Comparison of ENCODE assay signal across 11 cellular contexts in genomic region chr17:83082435-83082834, GRCh38. TPM values are rescaled to one million over a fixed set of nuclear protein-coding genes. Genes with fewer than 3 reads are reported as not detected.
DNase-seq lines count a peak whose midpoint lies in the region; ATAC-seq and TF ChIP-seq lines count a peak whose summit lies in the region.
"Had no signal": no experiment of that assay in that cellular context is flagged by ENCODE, and none has a peak within 500 bp of the region (broad histone marks: within the 10 kb centered on the region; RNA-seq: fewer than 3 reads in every experiment).

No MANE protein-coding gene starts in this region.

- no peaks in the 10 kb centered on the region for H3K9me3 ChIP-seq in heart right ventricle
- H3K9me3 ChIP-seq in right cardiac atrium (ENCODE audit: control insufficient read depth, low read length), result no peaks in the 10 kb centered on the region
- no peaks in the 10 kb centered on the region for H3K9me3 ChIP-seq in ascending aorta
- H3K9me3 ChIP-seq in muscle layer of duodenum (ENCODE audit: control insufficient read depth in 1 of 2, low read length in 2 of 2), result no peaks in the 10 kb centered on the region
- H3K9me3 ChIP-seq in upper lobe of right lung, result no peaks in the 10 kb centered on the region
- no peaks in the 10 kb centered on the region for H3K9me3 ChIP-seq in mucosa of descending colon

- no peak for ATAC-seq in heart right ventricle
- ATAC-seq in right cardiac atrium, result no peak
- no peak for ATAC-seq in upper lobe of right lung
- no peak for ATAC-seq in mucosa of descending colon
- no peak for ATAC-seq in GM19328 (IDR thresholded peaks at IDR 0.05; ENCODE audit: unreplicated experiment)

- WGBS in heart right ventricle, 2 donors, result 76 to 84% methylated on average over 9 of the region's 9 CpGs
- 81% methylated on average over 9 of the region's 9 CpGs for WGBS in right cardiac atrium

- intact Hi-C loops in heart right ventricle (cut with DNase I) (loop anchor here in 1 of 10 donors (5.0 kb wide), 1 partner anchor 35 kb away; no protein-coding TSS in a partner anchor), right cardiac atrium (cut with DNase I) (no loop called here), ascending aorta (cut with DNase I) (loop anchor here (2.0 kb wide), 1 partner anchor 18 kb away; no protein-coding TSS in a partner anchor), upper lobe of right lung (cut with DNase I) (no loop called here), mucosa of descending colon (cut with DNase I, micrococcal nuclease) (no loop called here)

- H3K4me1 ChIP-seq in heart right ventricle, result peaks cover 17 to 77% (median 59%) of the 10 kb centered on the region in 9 donors
- peaks cover 5% of the 10 kb centered on the region for H3K4me1 ChIP-seq in right cardiac atrium (ENCODE audit: control insufficient read depth, insufficient read depth, low read length)
- peaks cover 33 to 66% of the 10 kb centered on the region in 2 donors for H3K4me1 ChIP-seq in ascending aorta
- peaks cover 12 to 45% of the 10 kb centered on the region in 2 donors for H3K4me1 ChIP-seq in muscle layer of duodenum (ENCODE audit: control insufficient read depth in 1 of 2, insufficient read depth in 2 of 2, low read length in 2 of 2)
- peaks cover 56% of the 10 kb centered on the region for H3K4me1 ChIP-seq in upper lobe of right lung
- peaks cover 45% of the 10 kb centered on the region for H3K4me1 ChIP-seq in mucosa of descending colon (ENCODE audit: low read depth)

- H3K36me3 ChIP-seq in heart right ventricle, result peaks cover 0 to 50% (median 0%) of the 10 kb centered on the region in 9 donors
- H3K36me3 ChIP-seq in ascending aorta, result peaks cover 12 to 26% of the 10 kb centered on the region in 2 donors
- peaks cover 15 to 20% of the 10 kb centered on the region in 2 donors for H3K36me3 ChIP-seq in muscle layer of duodenum (ENCODE audit: control insufficient read depth in 1 of 2, insufficient read depth in 2 of 2, low read length in 2 of 2)
- peaks cover 15% of the 10 kb centered on the region for H3K36me3 ChIP-seq in upper lobe of right lung
- no peaks in the 10 kb centered on the region for H3K36me3 ChIP-seq in mucosa of descending colon (ENCODE audit: low read depth)

- H3K27me3 ChIP-seq in heart right ventricle (peaks cover 0 to 26% (median 0%) of the 10 kb centered on the region in 7 donors), right cardiac atrium (ENCODE audit: control insufficient read depth, insufficient read depth) (no peaks in the 10 kb centered on the region), ascending aorta (no peaks in the 10 kb centered on the region), muscle layer of duodenum (ENCODE audit: low read depth, low read length) (no peaks in the 10 kb centered on the region), upper lobe of right lung (no peaks in the 10 kb centered on the region)

- peak overlapping the region in 7 of 10 donors; percentile 66 to 77 (median 70) for H3K4me3 ChIP-seq in heart right ventricle
- no peak overlapping the region for H3K4me3 ChIP-seq in right cardiac atrium (ENCODE audit: low read length)
- peak overlapping the region; percentile 95 to 98 for H3K4me3 ChIP-seq in ascending aorta
- H3K4me3 ChIP-seq in muscle layer of duodenum (ENCODE audit: low read depth in 1 of 2, low read length in 2 of 2), result peak overlapping the region; percentile 34 to 73
- H3K4me3 ChIP-seq in upper lobe of right lung, result peak overlapping the region; percentile 67
- H3K4me3 ChIP-seq in mucosa of descending colon, result no peak overlapping the region

- H3K27ac ChIP-seq in heart right ventricle (peak overlapping the region in 5 of 10 donors; percentile 56 to 97 (median 88)), right cardiac atrium (ENCODE audit: low read length) (no peak overlapping the region), ascending aorta (peak overlapping the region; percentile 92 to 97), muscle layer of duodenum (ENCODE audit: low read length) (peak overlapping the region; percentile 72), upper lobe of right lung (no peak overlapping the region)

- TF ChIP-seq CTCF in heart right ventricle (IDR thresholded peaks at IDR 0.05) (no peak), ascending aorta (IDR thresholded peaks at IDR 0.05) (no peak), upper lobe of right lung (IDR thresholded peaks at IDR 0.05) (no peak), mucosa of descending colon (IDR thresholded peaks at IDR 0.05) (no peak)

- DNase-seq in heart right ventricle (no peak), right cardiac atrium (no peak), ascending aorta (ENCODE audit: low spot score in 2 of 2) (no peak), upper lobe of right lung (no peak), mucosa of descending colon (no peak), cerebellar nuclear complex (lab: John Stamatoyannopoulos, UW) (no peak)
- DNase-seq: H7, midbrain, NCI-H1930 had no signal

RNA-seq across cellular contexts. Expression of gene METRNL, which starts 3.0 kb away (rescaled TPM):
- total RNA-seq in heart right ventricle (10 to 100 TPM; 56.0 to 90.1 (median 70.9) TPM), right cardiac atrium (10 to 100 TPM; 57.3 to 77.1 (median 70.9) TPM), ascending aorta (257 TPM), upper lobe of right lung (79.9 TPM), mucosa of descending colon (100 to 1,000 TPM in 2 of 3 donors, 10 to 100 TPM in 1; 78.6 to 134 (median 116) TPM)
- polyA plus RNA-seq in heart right ventricle (100 to 1,000 TPM in 1 of 2 donors, 10 to 100 TPM in 1; 39.0 to 134 TPM), right cardiac atrium (67.9 TPM)

Comparison
In these comparisons a context has a peak if more than half of its experiments do, and no peak if none do; other contexts are left out.
1. H3K4me3 ChIP-seq: peak in heart right ventricle (7 of 10), ascending aorta (2 of 2), muscle layer of duodenum (2 of 2) and upper lobe of right lung (single experiment); none in right cardiac atrium (single experiment) and mucosa of descending colon (single experiment).
2. H3K27ac ChIP-seq: peak in ascending aorta (2 of 2) and muscle layer of duodenum (single experiment); none in right cardiac atrium (single experiment) and upper lobe of right lung (single experiment).